ENCODE assay signal across 13 cellular contexts in the genomic region with DNA sequence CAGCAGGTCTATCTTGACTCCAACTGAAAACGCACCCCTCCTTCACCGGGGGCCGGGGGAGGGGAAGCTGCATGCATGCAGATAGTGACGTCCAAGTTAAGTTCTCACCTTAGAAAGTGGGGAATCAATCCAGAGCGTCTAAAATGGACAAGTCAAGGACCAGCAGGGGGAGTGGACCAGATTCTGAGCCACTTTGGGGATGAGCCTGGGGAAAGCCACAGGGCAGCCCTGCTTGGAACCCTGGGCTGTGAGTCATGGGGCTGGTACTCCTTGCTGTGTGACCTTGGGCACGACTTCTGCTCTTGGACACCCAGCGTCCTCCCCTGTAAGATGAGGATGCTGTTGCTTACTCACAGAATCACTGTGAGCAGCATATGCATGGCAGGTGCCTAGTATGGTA. TPM values are rescaled to one million over a fixed set of nuclear protein-coding genes. Genes with fewer than 3 reads are reported as not detected.
DNase-seq lines count a peak whose midpoint lies in the region; ATAC-seq and TF ChIP-seq lines count a peak whose summit lies in the region.
"Had no signal": no experiment of that assay in that cellular context is flagged by ENCODE, and none has a peak within 500 bp of the region (broad histone marks: within the 10 kb centered on the region; RNA-seq: fewer than 3 reads in every experiment).

No MANE protein-coding gene starts in this region.

- 63% methylated on average over 7 of the region's 7 CpGs; no CpG with 5 or more reads in 1 of the 2 donors for WGBS in gastroesophageal sphincter (ENCODE audit: low coverage in 1 of 2), 2 donors

- peaks cover 15% of the 10 kb centered on the region for H3K27me3 Mint-ChIP-seq in mesothelial cell of epicardium (ENCODE audit: low read depth)

- no peak for TF ChIP-seq EP300 in gastroesophageal sphincter (IDR thresholded peaks at IDR 0.05)

- intact Hi-C loops in uterus (cut with DNase I; ENCODE audit: low total_unique reads): no loop called here

- H3K9me3 Mint-ChIP-seq in mesothelial cell of epicardium: peaks cover 19% of the 10 kb centered on the region

- H3K27me3 ChIP-seq in uterus (no peaks in the 10 kb centered on the region), gastroesophageal sphincter (peaks cover 30% of the 10 kb centered on the region)

- no peak overlapping the region for H3K27ac Mint-ChIP-seq in mesothelial cell of epicardium

- no peak overlapping the region for H3K27ac ChIP-seq in uterus
- H3K27ac ChIP-seq in gastroesophageal sphincter: no peak overlapping the region
- H3K27ac ChIP-seq: neutrophil had no signal

- no peak for TF ChIP-seq POLR2A in uterus (IDR thresholded peaks at IDR 0.05)
- TF ChIP-seq POLR2A in gastroesophageal sphincter (IDR thresholded peaks at IDR 0.05): no peak

- peak; percentile 26 for TF ChIP-seq CTCF in HFF-Myc (IDR thresholded peaks at IDR 0.05; ENCODE audit: low read depth, low read length, missing control alignments)
- no peak for TF ChIP-seq CTCF in mesothelial cell of epicardium (IDR thresholded peaks at IDR 0.05; ENCODE audit: unreplicated experiment)
- TF ChIP-seq CTCF in uterus (IDR thresholded peaks at IDR 0.05): no peak
- TF ChIP-seq CTCF in gastroesophageal sphincter (IDR thresholded peaks at IDR 0.05): no peak

- H3K4me3 ChIP-seq in HFF-Myc (replicated peaks; ENCODE audit: low read depth, low read length) (no peak overlapping the region), uterus (no peak overlapping the region), gastroesophageal sphincter (no peak overlapping the region)

- no peaks in the 10 kb centered on the region for H3K4me1 Mint-ChIP-seq in mesothelial cell of epicardium

- H3K4me3 Mint-ChIP-seq in mesothelial cell of epicardium: no peak overlapping the region

- ATAC-seq in GM19452 (IDR thresholded peaks at IDR 0.05; ENCODE audit: unreplicated experiment): no peak
- ATAC-seq in gastroesophageal sphincter: no peak

- no peaks in the 10 kb centered on the region for H3K36me3 Mint-ChIP-seq in mesothelial cell of epicardium

- H3K36me3 ChIP-seq in uterus (no peaks in the 10 kb centered on the region), gastroesophageal sphincter (no peaks in the 10 kb centered on the region)
- H3K36me3 ChIP-seq: neutrophil had no signal

- H3K9me3 ChIP-seq in uterus (no peaks in the 10 kb centered on the region), gastroesophageal sphincter (peaks cover 0 to 11% (median 0%) of the 10 kb centered on the region in 3 donors)
- H3K9me3 ChIP-seq: neutrophil had no signal

- no peaks in the 10 kb centered on the region for H3K4me1 ChIP-seq in uterus
- no peaks in the 10 kb centered on the region for H3K4me1 ChIP-seq in gastroesophageal sphincter

- DNase-seq in EL (peak; percentile 70), HFF-Myc (ENCODE audit: extremely low read depth, low read depth) (no peak), SW 1271 (lab: John Stamatoyannopoulos, UW) (peak; percentile 28 to 40), mesenteric fat pad (ENCODE audit: low spot score) (peak; percentile 45), mesothelial cell of epicardium (ENCODE audit: low spot score in 2 of 2, unreplicated experiment in 2 of 2) (no peak), uterus (no peak)
- DNase-seq: activated CD4-positive, alpha-beta T cell treated with anti-CD3 and anti-CD28 coated beads, Interleukin-2, amount 50 U/mL, for 48 hours; NK-92 treated with Interleukin-12 subunit alpha and Interleukin-12 subunit beta, amount 100 ng/mL, for 24 hours had no signal

RNA-seq across cellular contexts. Expression of a gene that starts 9.1 kb away (rescaled TPM):
- total RNA-seq in mesenteric fat pad (not detected), mesothelial cell of epicardium (not detected in 3 replicates), uterus (not detected), gastroesophageal sphincter (under 1 TPM in 1 of 4 donors, not detected in 3; 0.81 TPM)
- total RNA-seq: T-helper 1 cell treated with Interleukin-12 subunit alpha and Interleukin-12 subunit beta and Interleukin-4 antibody, amounts not matched to agents 30 ng/mL and 1 ng/mL, for 36 hours; temporal lobe had no signal

Comparison
In these comparisons a context has a peak if more than half of its experiments do, and no peak if none do; other contexts are left out.
1. DNase-seq: peak in EL (single experiment), SW 1271 (2 of 2) and mesenteric fat pad (single experiment); none in HFF-Myc (single experiment), mesothelial cell of epicardium (0 of 2) and uterus (0 of 2).